Comparison of ENCODE assay signal across 11 cellular contexts in genomic region chr6:41712651-41713103, GRCh38. TPM values are rescaled to one million over a fixed set of nuclear protein-coding genes. Genes with fewer than 3 reads are reported as not detected.
DNase-seq lines count a peak whose midpoint lies in the region; ATAC-seq and TF ChIP-seq lines count a peak whose summit lies in the region.
"Had no signal": no experiment of that assay in that cellular context is flagged by ENCODE, and none has a peak within 500 bp of the region (broad histone marks: within the 10 kb centered on the region; RNA-seq: fewer than 3 reads in every experiment).

No MANE protein-coding gene starts in this region.

- H3K4me1 ChIP-seq in tibial nerve (peaks cover 0 to 81% (median 63%) of the 10 kb centered on the region in 4 donors), MM.1S (ENCODE audit: low read length) (peaks cover 15% of the 10 kb centered on the region)
- H3K4me1 ChIP-seq in CD4-positive, alpha-beta memory T cell (ENCODE audit: insufficient read depth, low read length): peaks cover 18% of the 10 kb centered on the region

- DNase-seq in NCI-H2029 (lab: John Stamatoyannopoulos, UW) (peak; percentile 90), coronary artery (ENCODE audit: low spot score) (peak; percentile 85), memory B cell (ENCODE audit: low spot score in 2 of 2) (no peak), tibial nerve (ENCODE audit: low spot score in 2 of 2) (peak in 1 of 2 donors; percentile 35), MM.1S (no peak)
- DNase-seq in CD4-positive, alpha-beta memory T cell: no peak
- DNase-seq in activated effector memory CD4-positive, alpha-beta T cell treated with Interleukin-2 at 50 U/mL for 16 hours: no peak

- H3K4me3 Mint-ChIP-seq in memory B cell: peak overlapping the region; percentile 39
- no peak overlapping the region for H3K4me3 Mint-ChIP-seq in CD4-positive, alpha-beta memory T cell

- no peaks in the 10 kb centered on the region for H3K79me2 ChIP-seq in MM.1S (ENCODE audit: low read length)

- TF ChIP-seq CTCF in coronary artery (IDR thresholded peaks at IDR 0.05): no peak
- peak in 1 of 5 experiments; percentile 38 for TF ChIP-seq CTCF in tibial nerve (IDR thresholded peaks at IDR 0.05)
- no peak for TF ChIP-seq CTCF in MM.1S (IDR thresholded peaks at IDR 0.05; ENCODE audit: low read length)

- H3K27me3 Mint-ChIP-seq in memory B cell: no peaks in the 10 kb centered on the region
- H3K27me3 Mint-ChIP-seq in CD4-positive, alpha-beta memory T cell: no peaks in the 10 kb centered on the region

- H2AFZ ChIP-seq in MM.1S (ENCODE audit: low read length): no peak overlapping the region

- H4K20me1 ChIP-seq in MM.1S (ENCODE audit: insufficient read depth, low read length): no peaks in the 10 kb centered on the region

- no peak for TF ChIP-seq POLR2A in tibial nerve (IDR thresholded peaks at IDR 0.05)

- H3K9me2 ChIP-seq in MM.1S (replicated peaks; ENCODE audit: insufficient read depth, low read length): no peaks in the 10 kb centered on the region

- CTCF ChIA-PET in CD4-positive, alpha-beta memory T cell (lab: Charles Lee; ENCODE audit: partially characterized antibody): interaction anchor here (1.0 to 2.5 kb wide), 2 partner anchors 21 to 29 kb away, joined by 3 to 10 read pairs; no protein-coding TSS in a partner anchor

- no peak overlapping the region for H3K4me2 ChIP-seq in MM.1S (ENCODE audit: low read depth, low read length)

- POLR2A ChIA-PET in CD4-positive, alpha-beta memory T cell (lab: Charles Lee; ENCODE audit: partially characterized antibody): no interaction called here

- H3K9me3 Mint-ChIP-seq in memory B cell: no peaks in the 10 kb centered on the region
- H3K9me3 Mint-ChIP-seq in CD4-positive, alpha-beta memory T cell: peaks cover 0 to 2% (median 0%) of the 10 kb centered on the region in 8 donors

- H3K27ac Mint-ChIP-seq in memory B cell: peak overlapping the region; percentile 66
- H3K27ac Mint-ChIP-seq in CD4-positive, alpha-beta memory T cell: no peak overlapping the region

- H3K27me3 ChIP-seq in tibial nerve (no peaks in the 10 kb centered on the region), MM.1S (replicated peaks; ENCODE audit: insufficient read depth, low read length) (no peaks in the 10 kb centered on the region)
- H3K27me3 ChIP-seq in CD4-positive, alpha-beta memory T cell (ENCODE audit: insufficient read depth, low read length): no peaks in the 10 kb centered on the region
- H3K27me3 ChIP-seq: cardiac muscle cell had no signal

- WGBS in tibial nerve, 2 donors: 29 to 62% methylated on average over 7 to 8 of the region's 10 CpGs

- intact Hi-C loops in CD4-positive, alpha-beta memory T cell (cut with micrococcal nuclease): no loop called here

- H3K4me3 ChIP-seq in coronary artery (peak overlapping the region; percentile 3), tibial nerve (no peak overlapping the region), MM.1S (ENCODE audit: low read length) (no peak overlapping the region)
- H3K4me3 ChIP-seq in CD4-positive, alpha-beta memory T cell (ENCODE audit: low read length in 2 of 2): no peak overlapping the region
- H3K4me3 ChIP-seq: cardiac muscle cell, SK-N-MC had no signal

- peaks cover 23% of the 10 kb centered on the region for H3K36me3 Mint-ChIP-seq in memory B cell
- peaks cover 0 to 3% of the 10 kb centered on the region in 2 donors for H3K36me3 Mint-ChIP-seq in CD4-positive, alpha-beta memory T cell

- peak overlapping the region; percentile 80 to 83 for H3K27ac ChIP-seq in coronary artery
- peak overlapping the region; percentile 68 to 95 (median 80) for H3K27ac ChIP-seq in tibial nerve
- H3K27ac ChIP-seq in CD4-positive, alpha-beta memory T cell (ENCODE audit: low read depth, low read length): no peak overlapping the region
- no peak overlapping the region for H3K27ac ChIP-seq in MM.1S (ENCODE audit: low read length)
- H3K27ac ChIP-seq: SK-N-MC had no signal

- H3K36me3 ChIP-seq in tibial nerve (no peaks in the 10 kb centered on the region), MM.1S (replicated peaks; ENCODE audit: insufficient read depth, low read length) (no peaks in the 10 kb centered on the region)
- no peaks in the 10 kb centered on the region for H3K36me3 ChIP-seq in CD4-positive, alpha-beta memory T cell (ENCODE audit: insufficient read depth, low read length)
- H3K36me3 ChIP-seq: cardiac muscle cell had no signal

- no peak for ATAC-seq in memory B cell (ENCODE audit: low read depth)
- ATAC-seq in HG03439 (IDR thresholded peaks at IDR 0.05; ENCODE audit: unreplicated experiment): no peak

- no peaks in the 10 kb centered on the region for H3F3A ChIP-seq in MM.1S (ENCODE audit: insufficient read depth, low read length)

- peak; percentile 36 to 60 for TF ChIP-seq EP300 in tibial nerve (IDR thresholded peaks at IDR 0.05)

- no peaks in the 10 kb centered on the region for H3K9me3 ChIP-seq in tibial nerve
- no peaks in the 10 kb centered on the region for H3K9me3 ChIP-seq in CD4-positive, alpha-beta memory T cell (ENCODE audit: control insufficient read depth in 1 of 2, low read length in 2 of 2)
- no peaks in the 10 kb centered on the region for H3K9me3 ChIP-seq in MM.1S (replicated peaks; ENCODE audit: insufficient read depth, low read length)

- peaks cover 70% of the 10 kb centered on the region for H3K4me1 Mint-ChIP-seq in memory B cell
- H3K4me1 Mint-ChIP-seq in CD4-positive, alpha-beta memory T cell: peaks cover 20 to 52% (median 31%) of the 10 kb centered on the region in 4 donors

- no peak overlapping the region for H3K9ac ChIP-seq in MM.1S (ENCODE audit: low read length)

RNA-seq across cellular contexts. Expression of gene TFEB, which starts 22.7 kb away (rescaled TPM):
- 10 to 100 TPM; 19.2 to 28.8 (median 20.6) TPM for total RNA-seq in tibial nerve
- total RNA-seq in CD4-positive, alpha-beta memory T cell: 10 to 100 TPM; 12.2 to 15.7 TPM
- polyA plus RNA-seq in CD4-positive, alpha-beta memory T cell: 10 to 100 TPM in 1 of 2 donors, 1 to 10 TPM in 1; 8.2 to 17.6 TPM

RNA-seq across cellular contexts. Expression of gene PGC, which starts 34.5 kb away (rescaled TPM):
- not detected for total RNA-seq in tibial nerve
- total RNA-seq in CD4-positive, alpha-beta memory T cell: not detected
- not detected for polyA plus RNA-seq in CD4-positive, alpha-beta memory T cell
- total RNA-seq: cardiac muscle cell, pulmonary artery endothelial cell had no signal

Comparison
In these comparisons a context has a peak if more than half of its experiments do, and no peak if none do; other contexts are left out.
1. DNase-seq: peak in NCI-H2029 (single experiment) and coronary artery (single experiment); none in memory B cell (0 of 2), CD4-positive, alpha-beta memory T cell (0 of 5), activated effector memory CD4-positive, alpha-beta T cell treated with Interleukin-2 at 50 U/mL for 16 hours (single experiment) and MM.1S (single experiment).
2. H3K27ac ChIP-seq: peak in coronary artery (2 of 2) and tibial nerve (4 of 4); none in CD4-positive, alpha-beta memory T cell (single experiment) and MM.1S (single experiment).